ENCODE assay signal across 8 cellular contexts in genomic region chr17:38351412-38352222, GRCh38. TPM values are rescaled to one million over a fixed set of nuclear protein-coding genes. Genes with fewer than 3 reads are reported as not detected.
DNase-seq lines count a peak whose midpoint lies in the region; ATAC-seq and TF ChIP-seq lines count a peak whose summit lies in the region.

SOCS7 (plus strand) TSS chr17:38351844; CDS start chr17:38352053, 209 bp downstream.

- intact Hi-C loops in IMR-90 (cut with micrococcal nuclease) (no loop called here), OCI-LY7 (cut with micrococcal nuclease; ENCODE audit: unreplicated experiment) (loop anchor here (1.0 to 5.0 kb wide), 2 partner anchors 26 to 141 kb away; no protein-coding TSS in a partner anchor)

- peak within 1 kb of the TSS; percentile 61 for H4K91ac ChIP-seq in IMR-90 (ENCODE audit: insufficient read depth, low read depth, low read length)

- TF ChIP-seq CTCF in IMR-90 (conservative IDR thresholded peaks at IDR 0.05; ENCODE audit: low read depth, low read length) (no peak), OCI-LY7 (conservative IDR thresholded peaks at IDR 0.05; ENCODE audit: low read length) (no peak)

- H2AFZ ChIP-seq in IMR-90 (replicated peaks; ENCODE audit: low read length, poor library complexity) (peak within 1 kb of the TSS; percentile 93), OCI-LY7 (ENCODE audit: low read length) (peak within 1 kb of the TSS; percentile 88)

- H3K36me3 ChIP-seq in IMR-90 (ENCODE audit: control insufficient read depth, insufficient read depth, low read length) (no peaks in the 10 kb centered on the region), OCI-LY7 (ENCODE audit: insufficient read depth, low read length) (no peaks in the 10 kb centered on the region), mucosa of rectum (ENCODE audit: control insufficient read depth in 2 of 2, insufficient read depth in 2 of 2, low read length in 2 of 2) (no peaks in the 10 kb centered on the region)

- peak within 1 kb of the TSS; percentile 12; the same call in 1 of the 2 replicates for H3K56ac ChIP-seq in IMR-90 (ENCODE audit: extremely low read depth, insufficient read depth, low read length)

- dilution Hi-C loops in IMR-90 (cut with HindIII; ENCODE audit: low sequenced_read_pairs, unreplicated experiment), result no loop called here

- CTCF ChIA-PET in IMR-90 (lab: Yijun Ruan, JAX), result interaction anchor here (0.6 to 1.6 kb wide), 4 partner anchors 10 to 315 kb away, joined by 3 to 10 read pairs (median 5); no protein-coding TSS in a partner anchor
- CTCF ChIA-PET in OCI-LY7 (lab: Charles Lee; ENCODE audit: unreplicated experiment), result interaction anchor here (0.6 to 3.2 kb wide), 2 partner anchors 62 to 264 kb away, joined by 3 to 30 read pairs; no protein-coding TSS in a partner anchor

- peak within 1 kb of the TSS; percentile 83 for H3K9ac ChIP-seq in IMR-90 (ENCODE audit: low read depth, low read length)
- peak within 1 kb of the TSS; percentile 76 to 83 for H3K9ac ChIP-seq in mucosa of rectum (ENCODE audit: low read depth in 1 of 2, low read length in 2 of 2)

- H2BK20ac ChIP-seq in IMR-90 (ENCODE audit: low read depth, low read length), result peak within 1 kb of the TSS; percentile 22; the same call in 1 of the 2 replicates

- H2AK9ac ChIP-seq in IMR-90 (replicated peaks; ENCODE audit: low read depth, low read length, poor library complexity), result peak within 1 kb of the TSS; percentile 85

- peak within 1 kb of the TSS; percentile 90 for H3K14ac ChIP-seq in IMR-90 (replicated peaks; ENCODE audit: low read depth, low read length)

- ATAC-seq in GM21528 (IDR thresholded peaks at IDR 0.05; ENCODE audit: low FRiP score, unreplicated experiment) (peak; percentile 76), IMR-90 (ENCODE audit: low read depth) (peak; percentile 89)

- BruUV-seq in IMR-90 (replicated peaks; lab: Mats Ljungman, UMichigan), result no TSS peak
- no TSS peak for BruUV-seq in OCI-LY7 (replicated peaks; lab: Mats Ljungman, UMichigan)

- H3K4me3 ChIP-seq in IMR-90 (ENCODE audit: insufficient read depth, low read depth, low read length) (peak within 1 kb of the TSS; percentile 80), OCI-LY7 (ENCODE audit: low read depth, low read length, poor library complexity, severe bottlenecking) (peak within 1 kb of the TSS; percentile 89), mucosa of rectum (ENCODE audit: low read length in 2 of 2) (peak within 1 kb of the TSS; percentile 77 to 87)

- H3K9me3 ChIP-seq in IMR-90 (ENCODE audit: control insufficient read depth, insufficient read depth, low read length), result no peaks in the 10 kb centered on the region
- H3K9me3 ChIP-seq in OCI-LY7 (ENCODE audit: low read length), result no peaks in the 10 kb centered on the region
- H3K9me3 ChIP-seq in mucosa of rectum (ENCODE audit: control insufficient read depth in 2 of 2, low read length in 2 of 2), result no peaks in the 10 kb centered on the region

- H3K4ac ChIP-seq in IMR-90 (ENCODE audit: low read depth, low read length), result peak within 1 kb of the TSS; percentile 95

- H3K4me2 ChIP-seq in IMR-90 (ENCODE audit: low read depth, low read length) (peak within 1 kb of the TSS; percentile 98), OCI-LY7 (ENCODE audit: low read length) (peak within 1 kb of the TSS; percentile 89)

- H4K8ac ChIP-seq in IMR-90 (ENCODE audit: low read depth in 2 of 2, low read length in 2 of 2), result peak within 1 kb of the TSS; percentile 88 to 95

- peaks cover 4% of the 10 kb centered on the region for H3K4me1 ChIP-seq in IMR-90 (ENCODE audit: control insufficient read depth, insufficient read depth, low read length)
- peaks cover 48% of the 10 kb centered on the region for H3K4me1 ChIP-seq in OCI-LY7 (ENCODE audit: insufficient read depth, low read length, poor library complexity, severe bottlenecking)
- peaks cover 6 to 19% of the 10 kb centered on the region in 2 donors for H3K4me1 ChIP-seq in mucosa of rectum (ENCODE audit: control insufficient read depth in 2 of 2, insufficient read depth in 2 of 2, low read length in 2 of 2)

- H3K27me3 ChIP-seq in IMR-90 (ENCODE audit: control insufficient read depth, insufficient read depth, low read length) (no peaks in the 10 kb centered on the region), mucosa of rectum (ENCODE audit: control insufficient read depth in 2 of 2, insufficient read depth in 2 of 2, low read length in 2 of 2) (no peaks in the 10 kb centered on the region)

- TF ChIP-seq POLR2A in IMR-90 (IDR thresholded peaks at IDR 0.05; ENCODE audit: low read depth, low read length) (peak; percentile 80), erythroblast (IDR thresholded peaks at IDR 0.05; ENCODE audit: low read length) (peak; percentile 75)

- 7% methylated on average over 5 of the region's 84 CpGs; no CpG with 5 or more reads in 1 of the 2 experiments for WGBS in IMR-90 (ENCODE audit: extremely low coverage in 2 of 2, insufficient read length in 1 of 2), 2 experiments

- in situ Hi-C loops in IMR-90 (cut with MboI; ENCODE audit: low sequenced_read_pairs), result loop anchor here (10.0 to 25.0 kb wide), 2 partner anchors 136 to 313 kb away; no protein-coding TSS in a partner anchor

- H4K20me1 ChIP-seq in IMR-90 (ENCODE audit: insufficient read depth, low read length) (peaks cover 36% of the 10 kb centered on the region), OCI-LY7 (ENCODE audit: insufficient read depth, low read length) (0 out of 2 replicates have a peak, but pooled peaks cover 17% of the 10 kb centered on the region)

- 0 out of 3 replicates have a peak within 1 kb of the TSS, but pooled peaks have one; percentile 11 for H2BK15ac ChIP-seq in IMR-90 (ENCODE audit: low read depth, low read length)

- peak within 1 kb of the TSS; percentile 86; the same call in 1 of the 2 replicates for H2AK5ac ChIP-seq in IMR-90 (ENCODE audit: low read depth, low read length)

- peak within 1 kb of the TSS; percentile 97 for H4K5ac ChIP-seq in IMR-90 (ENCODE audit: low read depth, low read length)

- peak within 1 kb of the TSS; percentile 7; the same call in 1 of the 2 replicates for H2BK120ac ChIP-seq in IMR-90 (ENCODE audit: low read depth, low read length)

- H3K9me1 ChIP-seq in IMR-90 (ENCODE audit: insufficient read depth, low read length), result peaks cover 6% of the 10 kb centered on the region; the same call in 1 of the 2 replicates

- H3K27ac ChIP-seq in IMR-90 (ENCODE audit: insufficient read depth, low read length) (peak within 1 kb of the TSS; percentile 78), OCI-LY7 (ENCODE audit: low read depth, low read length, poor library complexity, severe bottlenecking) (peak within 1 kb of the TSS; percentile 35), mucosa of rectum (ENCODE audit: low read depth in 2 of 2, low read length in 2 of 2) (peak within 1 kb of the TSS; percentile 80 to 84)

- H3K79me1 ChIP-seq in IMR-90 (ENCODE audit: low read depth in 1 of 2, low read length in 2 of 2), result peaks cover 13 to 34% of the 10 kb centered on the region in 2 experiments

- peaks cover 15% of the 10 kb centered on the region; the same call in 1 of the 2 replicates for H3K79me2 ChIP-seq in OCI-LY7 (ENCODE audit: insufficient read depth, low read depth, low read length)

- peak within 1 kb of the TSS; percentile 58 for H2BK5ac ChIP-seq in IMR-90 (ENCODE audit: low read depth, low read length, poor library complexity, severe bottlenecking)

- H3K23ac ChIP-seq in IMR-90 (ENCODE audit: low read depth, low read length), result peak within 1 kb of the TSS; percentile 70

- H3K9me2 ChIP-seq in OCI-LY7 (ENCODE audit: insufficient read depth, low read length), result no peaks in the 10 kb centered on the region

- POLR2A ChIA-PET in IMR-90 (lab: Charles Lee; ENCODE audit: unreplicated experiment), result interaction anchor here (0.6 kb wide), 1 partner anchor 164 kb away, joined by 3 read pairs; no protein-coding TSS in a partner anchor
- POLR2A ChIA-PET in OCI-LY7 (lab: Charles Lee), result interaction anchor here (1.0 to 5.3 kb wide), 2 partner anchors 27 to 42 kb away, joined by 3 to 38 read pairs; no protein-coding TSS in a partner anchor

- peak within 1 kb of the TSS; percentile 74 for H3K18ac ChIP-seq in IMR-90 (ENCODE audit: low read depth, low read length)

- no peak for TF ChIP-seq RAD21 in IMR-90 (IDR thresholded peaks at IDR 0.05; ENCODE audit: low read length)

- peak; percentile 98 for DNase-seq in DMS 273 (lab: John Stamatoyannopoulos, UW; ENCODE audit: unreplicated experiment)
- peak; percentile 90 for DNase-seq in IMR-90
- peak; percentile 93 for DNase-seq in OCI-LY7 (ENCODE audit: low spot score)
- peak; percentile 93 for DNase-seq in activated T-cell treated with anti-CD3 and anti-CD28 coated beads for 4 hours
- peak; percentile 93 to 97 for DNase-seq in erythroblast (lab: John Stamatoyannopoulos, UW)
- peak; percentile 83 to 85 for DNase-seq in stimulated activated CD8-positive, alpha-beta memory T cell treated with anti-CD3 and anti-CD28 coated beads, Interleukin-4, amount 100 ng/mL, for 4 hours (ENCODE audit: low read depth in 2 of 2, low spot score in 1 of 2)

TF ChIP-seq in IMR-90, 13 proteins besides CTCF, POLR2A, EP300 and RAD21:
- TF ChIP-seq SMC3 (IDR thresholded peaks at IDR 0.05; ENCODE audit: low read depth, low read length), result no peak
- TF ChIP-seq MAZ (IDR thresholded peaks at IDR 0.05; ENCODE audit: borderline replicate concordance, low read depth, low read length), result peak; percentile 93
- TF ChIP-seq BHLHE40 (IDR thresholded peaks at IDR 0.05; ENCODE audit: low read depth, low read length), result 0 out of 2 replicates have a peak, but pooled peaks have one; percentile 8
- TF ChIP-seq MXI1 (IDR thresholded peaks at IDR 0.05; ENCODE audit: borderline replicate concordance, low read depth, low read length), result peak; percentile 86
- TF ChIP-seq NFE2L2 (IDR thresholded peaks at IDR 0.05; ENCODE audit: low read depth, low read length), result no peak
- no peak for TF ChIP-seq MAFK (IDR thresholded peaks at IDR 0.05; ENCODE audit: low read depth, low read length)
- TF ChIP-seq RFX5 (IDR thresholded peaks at IDR 0.05; ENCODE audit: low read depth, low read length), result peak; percentile 55; the same call in 1 of the 2 replicates
- no peak for TF ChIP-seq CEBPB (IDR thresholded peaks at IDR 0.05; ENCODE audit: low read depth, low read length)
- TF ChIP-seq USF2 (IDR thresholded peaks at IDR 0.05; ENCODE audit: low read depth, low read length), result no peak

RNA-seq across cellular contexts. Expression of gene SOCS7, which starts in this region (rescaled TPM):
- total RNA-seq in IMR-90 (2012; rRNA removed) (6.5 and 7.5 TPM in 2 replicates), OCI-LY7 (2022) (39.1 and 44.9 TPM in 2 replicates)
- polyA plus RNA-seq in IMR-90 (2012; rRNA removed), result 6.8 and 9.2 TPM in 2 replicates
- 3.7 TPM in 2 replicates for polyA plus RNA-seq in IMR-90 (2012; cell fraction: cytosol; rRNA removed)
- polyA plus RNA-seq in IMR-90 (2012; cell fraction: nucleus; rRNA removed; ENCODE audit: low replicate concordance), result 13.4 and 14.2 TPM in 2 replicates
- total RNA-seq in OCI-LY7 (2014; rRNA removed; shearing (Covaris generic)), result 27.0 and 36.1 TPM in 2 replicates

Comparison
In these comparisons a context has a peak if more than half of its experiments do, and no peak if none do; other contexts are left out.
1. Peak in every context shown above with its lines: DNase-seq, ATAC-seq, H3K4me3 ChIP-seq and H3K27ac ChIP-seq.